In genomic region chr10:120260446-120260845, GRCh38 we compare ENCODE assay signal across 21 cellular contexts.
"Had no signal": no experiment of that assay in that cellular context is flagged by ENCODE, and none has a peak within 500 bp of the region (broad histone marks: within the 10 kb centered on the region; RNA-seq: fewer than 3 reads in every experiment).

No MANE protein-coding gene starts in this region.

- H3K9ac ChIP-seq: neural progenitor cell had no signal

- H3K36me3 ChIP-seq: heart left ventricle, neural progenitor cell, ovary, suprapubic skin, tibial artery, upper lobe of left lung, vagina had no signal

- H3K27me3 ChIP-seq: heart left ventricle, neural progenitor cell, ovary, tibial artery, upper lobe of left lung, vagina had no signal

- ATAC-seq: heart left ventricle; natural killer cell; right cardiac atrium; stimulated activated effector memory CD8-positive, alpha-beta T cell treated with anti-CD3 and anti-CD28 coated beads, Interleukin-12 subunit alpha, Interleukin-12 subunit beta, amount 100 ng/mL, for 72 hours; stimulated activated naive CD8-positive, alpha-beta T cell treated with anti-CD3 and anti-CD28 coated beads, Interleukin-15, Interleukin-2, amounts not matched to agents 100 U/mL and 50 U/mL, for 24 hours had no signal

- H3K9me3 ChIP-seq: ovary, suprapubic skin, tibial artery, upper lobe of left lung, vagina had no signal

- H3K4me1 ChIP-seq: heart left ventricle, neural progenitor cell, suprapubic skin, tibial artery, upper lobe of left lung, vagina had no signal

- DNase-seq: effector CD4-positive, alpha-beta T cell; endodermal cell; foreskin melanocyte; heart left ventricle; hypothalamus; kidney glomerular epithelial cell; mammary epithelial cell; natural killer cell; nucleus accumbens; ovary; right cardiac atrium; stimulated activated CD4-positive, alpha-beta T cell treated with anti-CD3 and anti-CD28 coated beads, Interleukin-4, amount 100 ng/mL, for 1 hour; stimulated activated CD8-positive, alpha-beta memory T cell treated with anti-CD3 and anti-CD28 coated beads, Interleukin-4, amount 100 ng/mL, for 48 hours; stimulated activated naive CD8-positive, alpha-beta T cell treated with anti-CD3 and anti-CD28 coated beads, Interleukin-15, Interleukin-2, amounts not matched to agents 100 U/mL and 50 U/mL, for 24 hours; tibial artery; upper lobe of left lung had no signal

- H3K4me2 ChIP-seq: neural progenitor cell had no signal

- H3K4me3 ChIP-seq: coronary artery, heart left ventricle, neural progenitor cell, ovary, suprapubic skin, tibial artery, upper lobe of left lung, vagina had no signal

- H3K27ac ChIP-seq: coronary artery, heart left ventricle, neural progenitor cell, ovary, suprapubic skin, tibial artery, upper lobe of left lung, vagina had no signal
